1 cellular context compared by ENCODE assay signal in genomic region chr2:158505448-158505934, GRCh38.
A peak's percentile ranks its signal among the peaks of the same experiment; 100 is the strongest.
TF ChIP-seq lines count a peak whose summit lies in the region.

No MANE protein-coding gene starts in this region.

TF ChIP-seq in K562, 482 proteins besides CTCF, POLR2A, EP300 and RAD21 (continued from another document and continues in another):
- peak; percentile 12; the same call in 1 of the 2 replicates for TF ChIP-seq FOXM1 (IDR thresholded peaks at IDR 0.05; ENCODE audit: low read depth)
- TF ChIP-seq FOXM1 (CRISPR knock-in tag; IDR thresholded peaks at IDR 0.05; ENCODE audit: low read depth) = no peak
- TF ChIP-seq GATAD2A (IDR thresholded peaks at IDR 0.05) = peak; percentile 97
- no peak for TF ChIP-seq PHB (CRISPR knock-in tag; IDR thresholded peaks at IDR 0.05)
- TF ChIP-seq COPS2 (conservative IDR thresholded peaks at IDR 0.05) = no peak
- peak; percentile 87 for TF ChIP-seq SMARCE1 (IDR thresholded peaks at IDR 0.05)
- TF ChIP-seq MTA2 (IDR thresholded peaks at IDR 0.05; ENCODE audit: low read depth) = peak; percentile 73
- TF ChIP-seq BRF1 (IDR thresholded peaks at IDR 0.05; ENCODE audit: borderline replicate concordance, extremely low read depth, insufficient read length) = no peak
- no peak for TF ChIP-seq FOXK1 (CRISPR knock-in tag; IDR thresholded peaks at IDR 0.05; ENCODE audit: borderline replicate concordance)
- TF ChIP-seq MYNN (IDR thresholded peaks at IDR 0.05) = 0 out of 2 replicates have a peak, but pooled peaks have one; percentile 24
- no peak for TF ChIP-seq MYNN (CRISPR knock-in tag; IDR thresholded peaks at IDR 0.05)
- peak; percentile 80; the same call in 1 of the 2 replicates for TF ChIP-seq HLTF (IDR thresholded peaks at IDR 0.05)
- TF ChIP-seq TSC22D4 (tag; IDR thresholded peaks at IDR 0.05) = no peak
- no peak for TF ChIP-seq ZNF121 (CRISPR knock-in tag; conservative IDR thresholded peaks at IDR 0.05)
- no peak for TF ChIP-seq MYBL2 (IDR thresholded peaks at IDR 0.05; ENCODE audit: low read depth)
- TF ChIP-seq MYBL2 (CRISPR knock-in tag; IDR thresholded peaks at IDR 0.05; ENCODE audit: borderline replicate concordance) = no peak
- TF ChIP-seq HDAC2 (IDR thresholded peaks at IDR 0.05) = peak; percentile 44; the same call in 1 of the 2 replicates
- 0 out of 4 replicates have a peak, but pooled peaks of 1 of the 2 experiments have one; percentile 38 for TF ChIP-seq UBTF (IDR thresholded peaks at IDR 0.05; ENCODE audit: borderline replicate concordance in 1 of 2, low read depth in 2 of 2, low read length in 2 of 2)
- TF ChIP-seq DDX20 (tag; IDR thresholded peaks at IDR 0.05; ENCODE audit: low read depth) = no peak
- peak; percentile 72; the same call in 1 of the 2 replicates for TF ChIP-seq TOE1 (IDR thresholded peaks at IDR 0.05; ENCODE audit: borderline replicate concordance)
- no peak for TF ChIP-seq TOE1 (CRISPR knock-in tag; IDR thresholded peaks at IDR 0.05; ENCODE audit: borderline replicate concordance, low read depth)
- no peak for TF ChIP-seq POLR2AphosphoS2 (IDR thresholded peaks at IDR 0.05; ENCODE audit: low read length)
- TF ChIP-seq ZNF699 (CRISPR knock-in tag; IDR thresholded peaks at IDR 0.05; ENCODE audit: insufficient replicate concordance) = no peak
- TF ChIP-seq NKRF (IDR thresholded peaks at IDR 0.05; ENCODE audit: borderline replicate concordance) = no peak
- no peak for TF ChIP-seq HEY1 (CRISPR knock-in tag; IDR thresholded peaks at IDR 0.05; ENCODE audit: borderline replicate concordance)
- no peak for TF ChIP-seq CHD4 (IDR thresholded peaks at IDR 0.05; ENCODE audit: insufficient read depth, insufficient replicate concordance, low read depth, low read length, poor library complexity, severe bottlenecking)
- TF ChIP-seq ZBTB2 (IDR thresholded peaks at IDR 0.05) = peak; percentile 78
- no peak for TF ChIP-seq ZNF395 (CRISPR knock-in tag; IDR thresholded peaks at IDR 0.05)
- TF ChIP-seq ZFX (CRISPR knock-in tag; IDR thresholded peaks at IDR 0.05) = no peak
- TF ChIP-seq ARID3B (CRISPR knock-in tag; IDR thresholded peaks at IDR 0.05; ENCODE audit: borderline replicate concordance) = no peak
- TF ChIP-seq FOXK2 (conservative IDR thresholded peaks at IDR 0.05 in 1 of 2, IDR thresholded peaks at IDR 0.05 in 1 of 2; ENCODE audit: low read depth in 2 of 2) = peak; percentile 36 to 37; a peak in 3 of 4 replicates
- TF ChIP-seq CEBPB (tag; IDR thresholded peaks at IDR 0.05) = no peak
- no peak for TF ChIP-seq RFX5 (IDR thresholded peaks at IDR 0.05; ENCODE audit: low read depth, low read length)
- no peak for TF ChIP-seq GABPB2 (CRISPR knock-in tag; conservative IDR thresholded peaks at IDR 0.05)
- TF ChIP-seq ELK1 (CRISPR knock-in tag; IDR thresholded peaks at IDR 0.05) = no peak
- peak; percentile 86 for TF ChIP-seq MAFK (IDR thresholded peaks at IDR 0.05; ENCODE audit: low read length)
- TF ChIP-seq RBFOX2 (IDR thresholded peaks at IDR 0.05; ENCODE audit: low read depth, low read length) = no peak
- no peak for TF ChIP-seq RBM22 (IDR thresholded peaks at IDR 0.05; ENCODE audit: low read depth, low read length, poor library complexity, severe bottlenecking)
- TF ChIP-seq POLR2AphosphoS5 (IDR thresholded peaks at IDR 0.05; ENCODE audit: control insufficient read depth, insufficient read depth, low read depth, low read length) = peak; percentile 55; the same call in 1 of the 2 replicates
- TF ChIP-seq ZNF778 (CRISPR knock-in tag; IDR thresholded peaks at IDR 0.05) = no peak
- peak; percentile 39; the same call in 1 of the 2 replicates for TF ChIP-seq THRA (IDR thresholded peaks at IDR 0.05)
- TF ChIP-seq PRDM10 (IDR thresholded peaks at IDR 0.05; ENCODE audit: partially characterized antibody) = peak; percentile 39
- no peak for TF ChIP-seq MCM2 (IDR thresholded peaks at IDR 0.05; ENCODE audit: low read depth)
- TF ChIP-seq NCOA4 (IDR thresholded peaks at IDR 0.05; ENCODE audit: partially characterized antibody) = peak; percentile 33
- TF ChIP-seq PML (IDR thresholded peaks at IDR 0.05; ENCODE audit: low read length) = no peak
- TF ChIP-seq ZNF408 (CRISPR knock-in tag; IDR thresholded peaks at IDR 0.05; ENCODE audit: low read depth) = no peak
- no peak for TF ChIP-seq SAFB (IDR thresholded peaks at IDR 0.05; ENCODE audit: borderline replicate concordance, low read depth, low read length)
- TF ChIP-seq ZBTB26 (CRISPR knock-in tag; IDR thresholded peaks at IDR 0.05) = peak; percentile 81; the same call in 1 of the 2 replicates
- TF ChIP-seq NFYB (IDR thresholded peaks at IDR 0.05; ENCODE audit: extremely low read depth, insufficient read length) = no peak
- TF ChIP-seq TAL1 (IDR thresholded peaks at IDR 0.05) = peak; percentile 81
- TF ChIP-seq ZNF57 (CRISPR knock-in tag; IDR thresholded peaks at IDR 0.05) = no peak
- TF ChIP-seq PHF20 (IDR thresholded peaks at IDR 0.05; ENCODE audit: partially characterized antibody) = peak; percentile 43
- TF ChIP-seq MYC (IDR thresholded peaks at IDR 0.05; ENCODE audit: low read depth, low read length) = no peak
- no peak for TF ChIP-seq MYC (CRISPR knock-in tag; IDR thresholded peaks at IDR 0.05; ENCODE audit: borderline replicate concordance, low read depth)
- TF ChIP-seq ZBTB7A (IDR thresholded peaks at IDR 0.05; ENCODE audit: borderline replicate concordance, control insufficient read depth, low read depth, low read length) = no peak
- TF ChIP-seq NR2F6 (CRISPR knock-in tag; IDR thresholded peaks at IDR 0.05) = no peak
